ENCODE assay signal across 35 cellular contexts in the genomic region with DNA sequence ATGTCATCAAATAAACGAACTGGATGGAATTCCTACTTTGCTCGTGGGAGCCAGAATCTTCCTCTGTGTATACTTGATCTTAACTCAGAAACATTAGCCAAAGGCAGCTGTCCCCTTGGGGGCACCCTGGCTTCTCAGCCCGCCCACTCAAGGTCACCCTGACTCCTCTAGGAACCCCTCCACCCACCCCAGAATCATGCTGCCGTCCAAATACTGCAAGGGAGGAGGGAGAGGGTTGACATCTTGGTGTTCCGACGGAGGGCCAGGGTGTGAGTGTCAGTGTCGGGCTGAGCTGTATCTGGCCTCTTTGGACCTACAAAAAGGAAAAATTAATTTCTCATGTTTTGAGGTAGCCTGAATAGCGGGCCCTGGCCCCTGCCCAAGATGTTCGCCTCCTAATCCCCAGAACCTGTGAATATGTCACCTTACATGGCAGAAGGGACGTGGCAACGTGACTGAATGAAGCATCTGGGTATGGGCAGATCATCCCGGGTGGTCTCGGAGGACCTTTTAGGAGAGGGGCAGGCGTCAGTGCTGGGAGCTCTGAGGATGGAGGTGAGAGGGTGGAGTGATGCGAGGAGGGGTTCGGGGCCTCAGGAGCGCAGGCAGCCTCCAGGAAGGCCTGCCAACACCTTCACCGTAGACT. TPM values are rescaled to one million over a fixed set of nuclear protein-coding genes. Genes with fewer than 3 reads are reported as not detected.
"Had no signal": no experiment of that assay in that cellular context is flagged by ENCODE, and none has a peak within 500 bp of the region (broad histone marks: within the 10 kb centered on the region; RNA-seq: fewer than 3 reads in every experiment).

No MANE protein-coding gene starts in this region.

- H3K4me3 ChIP-seq: ascending aorta, breast epithelium, cardiac muscle cell, dorsolateral prefrontal cortex, gastrocnemius medialis had no signal

- H3K36me3 ChIP-seq: ascending aorta, breast epithelium, cardiac muscle cell, gastrocnemius medialis, WERI-Rb-1 had no signal

- H3K27ac Mint-ChIP-seq: activated B cell treated with CpG ODN at 0.5 μM for 24 hours; activated CD8-positive, alpha-beta T cell treated with anti-CD3 and anti-CD28 coated beads for 36 hours; activated naive CD4-positive, alpha-beta T cell treated with anti-CD3 and anti-CD28 coated beads, Interleukin-2, amount 10 ng/mL, durations not matched to agents 7 days and 5 days; activated naive CD8-positive, alpha-beta T cell treated with anti-CD3 and anti-CD28 coated beads, Interleukin-2, amount 10 ng/mL, durations not matched to agents 7 days and 5 days; activated T-cell treated with anti-CD3 and anti-CD28 coated beads, Interleukin-2, amount 50 U/mL, for 24 hours; activated T-cell treated with anti-CD3 and anti-CD28 coated beads, Interleukin-2, amount 50 U/mL, for 72 hours; brain; endodermal cell; T-helper 17 cell; T-helper 2 cell treated with Interferon-gamma antibody and Interleukin-4, amounts not matched to agents 5 μg/mL and 100 μg/mL, for 36 hours had no signal

- H3K27me3 Mint-ChIP-seq: brain had no signal

- H3K4me3 Mint-ChIP-seq: activated B cell treated with CpG ODN at 0.5 μM for 24 hours; activated CD8-positive, alpha-beta T cell treated with anti-CD3 and anti-CD28 coated beads for 36 hours; activated naive CD4-positive, alpha-beta T cell treated with anti-CD3 and anti-CD28 coated beads, Interleukin-2, amount 10 ng/mL, durations not matched to agents 7 days and 5 days; activated naive CD8-positive, alpha-beta T cell treated with anti-CD3 and anti-CD28 coated beads, Interleukin-2, amount 10 ng/mL, durations not matched to agents 7 days and 5 days; activated T-cell treated with anti-CD3 and anti-CD28 coated beads, Interleukin-2, amount 50 U/mL, for 24 hours; activated T-cell treated with anti-CD3 and anti-CD28 coated beads, Interleukin-2, amount 50 U/mL, for 72 hours; brain; endodermal cell; T-helper 17 cell; T-helper 2 cell treated with Interferon-gamma antibody and Interleukin-4, amounts not matched to agents 5 μg/mL and 100 μg/mL, for 36 hours had no signal

- FAIRE-seq: colon had no signal

- DNase-seq: activated B cell treated with CpG ODN at 0.5 μM for 24 hours; activated CD4-positive, alpha-beta T cell treated with anti-CD3 and anti-CD28 coated beads for 48 hours; activated CD4-positive, alpha-beta T cell treated with anti-CD3 and anti-CD28 coated beads, Interleukin-2, amount 50 U/mL, for 1 hour; activated CD4-positive, alpha-beta T cell treated with anti-CD3 and anti-CD28 coated beads, Interleukin-2, amount 50 U/mL, for 48 hours; activated CD8-positive, alpha-beta memory T cell treated with anti-CD3 and anti-CD28 coated beads for 24 hours; activated CD8-positive, alpha-beta memory T cell treated with anti-CD3 and anti-CD28 coated beads, Interleukin-2, amount 50 U/mL, for 4 hours; activated CD8-positive, alpha-beta T cell treated with anti-CD3 and anti-CD28 coated beads for 36 hours; activated gamma-delta T cell; activated naive CD4-positive, alpha-beta T cell; activated naive CD4-positive, alpha-beta T cell treated with anti-CD3 and anti-CD28 coated beads, Interleukin-2, amount 10 ng/mL, durations not matched to agents 7 days and 5 days; activated naive CD8-positive, alpha-beta T cell treated with anti-CD3 and anti-CD28 coated beads, Interleukin-2, amount 10 ng/mL, durations not matched to agents 7 days and 5 days; activated T-cell treated with anti-CD3 and anti-CD28 coated beads for 4 hours; activated T-cell treated with anti-CD3 and anti-CD28 coated beads, Interleukin-2, amount 50 U/mL, for 24 hours; activated T-cell treated with anti-CD3 and anti-CD28 coated beads, Interleukin-2, amount 50 U/mL, for 72 hours; central memory CD4-positive, alpha-beta T cell; dorsolateral prefrontal cortex; effector memory CD4-positive, alpha-beta T cell; foreskin keratinocyte; gastrocnemius medialis; glutamatergic neuron; T-helper 1 cell; T-helper 17 cell; T1000; WERI-Rb-1 had no signal

- H3K4me1 ChIP-seq: ascending aorta, breast epithelium, foreskin keratinocyte had no signal

- H3K9me3 ChIP-seq: ascending aorta, breast epithelium, gastrocnemius medialis had no signal

- H3K27ac ChIP-seq: ascending aorta, breast epithelium, cardiac muscle cell, dorsolateral prefrontal cortex, foreskin keratinocyte, gastrocnemius medialis, WERI-Rb-1 had no signal

- H3K4me1 Mint-ChIP-seq: activated B cell treated with CpG ODN at 0.5 μM for 24 hours; activated naive CD4-positive, alpha-beta T cell treated with anti-CD3 and anti-CD28 coated beads, Interleukin-2, amount 10 ng/mL, durations not matched to agents 7 days and 5 days; endodermal cell had no signal

- H3K27me3 ChIP-seq: ascending aorta, cardiac muscle cell, dorsolateral prefrontal cortex had no signal

- H3K9me3 Mint-ChIP-seq: activated B cell treated with CpG ODN at 0.5 μM for 24 hours; activated CD8-positive, alpha-beta T cell treated with anti-CD3 and anti-CD28 coated beads for 36 hours; activated naive CD4-positive, alpha-beta T cell treated with anti-CD3 and anti-CD28 coated beads, Interleukin-2, amount 10 ng/mL, durations not matched to agents 7 days and 5 days; activated naive CD4-positive, alpha-beta T cell treated with anti-CD3 and anti-CD28 coated beads, Interleukin-2, amount 50 U/mL, for 72 hours; activated naive CD8-positive, alpha-beta T cell treated with anti-CD3 and anti-CD28 coated beads, Interleukin-2, amount 10 ng/mL, durations not matched to agents 7 days and 5 days; activated T-cell treated with anti-CD3 and anti-CD28 coated beads, Interleukin-2, amount 50 U/mL, for 24 hours; activated T-cell treated with anti-CD3 and anti-CD28 coated beads, Interleukin-2, amount 50 U/mL, for 72 hours; T-helper 2 cell treated with Interferon-gamma antibody and Interleukin-4, amounts not matched to agents 5 μg/mL and 100 μg/mL, for 36 hours had no signal

- H3K36me3 Mint-ChIP-seq: activated naive CD4-positive, alpha-beta T cell treated with anti-CD3 and anti-CD28 coated beads, Interleukin-2, amount 10 ng/mL, durations not matched to agents 7 days and 5 days; activated naive CD4-positive, alpha-beta T cell treated with anti-CD3 and anti-CD28 coated beads, Interleukin-2, amount 50 U/mL, for 72 hours; activated naive CD8-positive, alpha-beta T cell treated with anti-CD3 and anti-CD28 coated beads, Interleukin-2, amount 10 ng/mL, durations not matched to agents 7 days and 5 days had no signal

- ATAC-seq: activated CD4-positive, CD25-positive, alpha-beta regulatory T cell treated with anti-CD3 and anti-CD28 coated beads, Interleukin-2, amount 50 U/mL, for 24 hours; activated CD8-positive, alpha-beta T cell treated with anti-CD3 and anti-CD28 coated beads for 36 hours; activated naive CD4-positive, alpha-beta T cell treated with anti-CD3 and anti-CD28 coated beads, Interleukin-2, amount 50 U/mL, for 72 hours; activated T-cell treated with anti-CD3 and anti-CD28 coated beads, Interleukin-2, amount 50 U/mL, for 72 hours; esophagus mucosa; foreskin keratinocyte; gastrocnemius medialis; T-helper 17 cell had no signal

RNA-seq across cellular contexts. Expression of gene CNPY1, which starts 57.6 kb away (rescaled TPM):
- total RNA-seq: activated B cell treated with CpG ODN at 0.5 μM for 24 hours; activated CD8-positive, alpha-beta T cell treated with anti-CD3 and anti-CD28 coated beads for 36 hours; activated naive CD4-positive, alpha-beta T cell treated with anti-CD3 and anti-CD28 coated beads, Interleukin-2, amount 50 U/mL, for 72 hours; activated naive CD8-positive, alpha-beta T cell treated with anti-CD3 and anti-CD28 coated beads, Interleukin-2, amount 10 ng/mL, durations not matched to agents 7 days and 5 days; activated T-cell treated with anti-CD3 and anti-CD28 coated beads, Interleukin-2, amount 50 U/mL, for 72 hours; ascending aorta; epithelial cell of proximal tubule; esophagus mucosa; foreskin keratinocyte; T-helper 17 cell had no signal
- polyA plus RNA-seq: cardiac muscle cell, foreskin keratinocyte had no signal
